In the genomic region with DNA sequence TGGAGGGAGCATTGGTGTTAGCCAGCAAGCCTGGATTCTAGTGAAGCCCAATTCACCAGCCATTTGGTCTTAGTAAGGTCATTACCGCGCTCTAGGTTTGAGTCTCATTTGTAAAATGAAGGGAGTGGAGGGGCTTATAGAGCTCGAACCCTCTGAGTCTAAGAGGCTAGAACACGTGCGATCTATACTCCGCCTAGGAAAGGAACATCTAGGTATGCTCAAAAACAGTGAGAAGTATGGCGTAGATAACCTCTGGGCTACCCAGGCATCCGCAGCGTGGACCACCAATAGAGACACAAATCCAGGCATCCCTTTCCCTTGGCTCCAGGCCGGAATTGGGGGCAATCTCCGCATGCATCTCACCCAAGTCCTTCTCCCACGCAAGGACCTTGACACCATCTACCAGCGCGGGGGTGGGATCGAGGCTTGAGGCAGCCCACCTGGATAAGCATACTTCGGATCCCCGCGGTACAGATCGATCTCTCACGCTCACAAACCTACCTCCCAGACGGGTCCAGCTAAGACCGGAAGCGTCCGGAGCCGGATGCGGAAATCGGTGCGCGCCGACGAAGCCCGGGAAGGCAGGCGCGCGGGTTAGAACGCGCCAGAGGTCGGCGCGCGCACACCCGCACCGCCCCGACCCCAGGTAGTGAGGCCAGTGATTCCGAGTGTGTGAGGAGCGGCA, we compare ENCODE assay signal across 8 cellular contexts. TPM values are rescaled to one million over a fixed set of nuclear protein-coding genes. Genes with fewer than 3 reads are reported as not detected.
A peak's percentile ranks its signal among the peaks of the same experiment; 100 is the strongest.
DNase-seq lines count a peak whose midpoint lies in the region; ATAC-seq and TF ChIP-seq lines count a peak whose summit lies in the region.

A gene (plus strand): TSS at position 556 of the 685 bp plus-strand sequence. CDS start 636 bp downstream, outside the sequence.

- H3K9me3 ChIP-seq in DND-41 (ENCODE audit: insufficient read depth, low read length, severe bottlenecking) (no peaks in the 10 kb centered on the region), HUES48 (ENCODE audit: control insufficient read depth, insufficient read depth, low read length) (no peaks in the 10 kb centered on the region), neural progenitor cell (ENCODE audit: low read depth) (no peaks in the 10 kb centered on the region), tibial nerve (no peaks in the 10 kb centered on the region)

- H3K27me3 ChIP-seq in DND-41 (ENCODE audit: insufficient read depth, low read length, poor library complexity) (no peaks in the 10 kb centered on the region), HUES48 (ENCODE audit: control insufficient read depth, insufficient read depth, low read length) (no peaks in the 10 kb centered on the region), neural progenitor cell (no peaks in the 10 kb centered on the region), tibial nerve (no peaks in the 10 kb centered on the region)

- peak within 1 kb of the TSS; percentile 82 for H3K27ac ChIP-seq in DND-41 (ENCODE audit: low read length)
- H3K27ac ChIP-seq in HUES48 (ENCODE audit: low read depth, low read length): peak within 1 kb of the TSS; percentile 79
- H3K27ac ChIP-seq in neural progenitor cell: peak within 1 kb of the TSS; percentile 97
- peak within 1 kb of the TSS; percentile 97 to 100 (median 98) for H3K27ac ChIP-seq in tibial nerve

- peak in 1 of 2 donors; percentile 2 for TF ChIP-seq EP300 in tibial nerve (IDR thresholded peaks at IDR 0.05)

- H3K36me3 ChIP-seq in DND-41 (ENCODE audit: insufficient read depth, low read length) (peaks cover 40% of the 10 kb centered on the region), HUES48 (ENCODE audit: control insufficient read depth, insufficient read depth, low read length) (peaks cover 31% of the 10 kb centered on the region), neural progenitor cell (no peaks in the 10 kb centered on the region), tibial nerve (peaks cover 0 to 42% (median 2%) of the 10 kb centered on the region in 3 donors)

- H3K4me3 ChIP-seq in DND-41 (ENCODE audit: low read depth in 1 of 2, low read length in 2 of 2): peak within 1 kb of the TSS; percentile 77 to 78
- H3K4me3 ChIP-seq in HUES48 (ENCODE audit: low read depth, low read length): peak within 1 kb of the TSS; percentile 92
- peak within 1 kb of the TSS; percentile 99 for H3K4me3 ChIP-seq in fibroblast of villous mesenchyme (ENCODE audit: low read depth, low read length)
- H3K4me3 ChIP-seq in neural progenitor cell: peak within 1 kb of the TSS; percentile 100
- peak within 1 kb of the TSS; percentile 67 to 95 (median 88) for H3K4me3 ChIP-seq in tibial nerve

- TF ChIP-seq CTCF in DND-41 (IDR thresholded peaks at IDR 0.05; ENCODE audit: borderline replicate concordance, extremely low read depth, low read length, poor library complexity, severe bottlenecking) (no peak), fibroblast of villous mesenchyme (IDR thresholded peaks at IDR 0.05; ENCODE audit: insufficient read depth, low read depth, low read length) (no peak), neural progenitor cell (IDR thresholded peaks at IDR 0.05) (no peak), tibial nerve (IDR thresholded peaks at IDR 0.05) (no peak)

- peaks cover 13% of the 10 kb centered on the region for H3K4me1 Mint-ChIP-seq in neural progenitor cell

- peaks cover 42% of the 10 kb centered on the region for H4K20me1 ChIP-seq in DND-41 (ENCODE audit: insufficient read depth, low read length)
- peaks cover 58% of the 10 kb centered on the region for H4K20me1 ChIP-seq in neural progenitor cell (ENCODE audit: low read depth)

- DNase-seq in DND-41: no peak
- peak; percentile 65 for DNase-seq in activated T-helper 9 cell treated with anti-CD3 and anti-CD28 coated beads, Interleukin-2, amount 50 U/mL, for 16 hours (ENCODE audit: low read depth)
- peak; percentile 80 for DNase-seq in fibroblast of villous mesenchyme (ENCODE audit: low read depth)
- peak; percentile 93 for DNase-seq in neural progenitor cell (ENCODE audit: low spot score)
- peak; percentile 51 to 65 for DNase-seq in tibial nerve (ENCODE audit: low spot score in 2 of 2)

- no peaks in the 10 kb centered on the region for H3K9me3 Mint-ChIP-seq in neural progenitor cell

- H3K4me2 ChIP-seq in DND-41 (ENCODE audit: insufficient read depth, low read length): peak within 1 kb of the TSS; percentile 92
- peak within 1 kb of the TSS; percentile 98 for H3K4me2 ChIP-seq in neural progenitor cell

- H3K9ac ChIP-seq in DND-41 (ENCODE audit: low read depth, low read length) (peak within 1 kb of the TSS; percentile 78), HUES48 (ENCODE audit: low read depth, low read length) (peak within 1 kb of the TSS; percentile 80), neural progenitor cell (peak within 1 kb of the TSS; percentile 97)

- H3K4me3 Mint-ChIP-seq in neural progenitor cell: no peak within 1 kb of the TSS

- peaks cover 56% of the 10 kb centered on the region for H3K4me1 ChIP-seq in DND-41 (ENCODE audit: insufficient read depth, low read length)
- peaks cover 24% of the 10 kb centered on the region for H3K4me1 ChIP-seq in HUES48 (ENCODE audit: control insufficient read depth, insufficient read depth, low read length)
- peaks cover 29% of the 10 kb centered on the region for H3K4me1 ChIP-seq in neural progenitor cell
- peaks cover 0 to 58% (median 35%) of the 10 kb centered on the region in 4 donors for H3K4me1 ChIP-seq in tibial nerve

- H3K79me2 ChIP-seq in DND-41 (ENCODE audit: insufficient read depth, low read length) (peaks cover 60% of the 10 kb centered on the region), neural progenitor cell (ENCODE audit: low read depth) (peaks cover 71% of the 10 kb centered on the region)

- H3K27ac Mint-ChIP-seq in neural progenitor cell: peak within 1 kb of the TSS; percentile 90

- peaks cover 25% of the 10 kb centered on the region for H3F3A ChIP-seq in neural progenitor cell (ENCODE audit: low read depth)

- 0 to 3% methylated on average over 17 to 44 of the region's 46 CpGs for WGBS in tibial nerve, 2 donors

- H3K27me3 Mint-ChIP-seq in neural progenitor cell (ENCODE audit: insufficient read depth, low read depth): peaks cover 5% of the 10 kb centered on the region

- peak within 1 kb of the TSS; percentile 97 for H2AFZ ChIP-seq in DND-41 (ENCODE audit: low read depth, low read length)
- peak within 1 kb of the TSS; percentile 78 for H2AFZ ChIP-seq in neural progenitor cell (replicated peaks)

- ATAC-seq in DND-41 (ENCODE audit: insufficient read depth, low read depth) (peak; percentile 72), GM21423 (IDR thresholded peaks at IDR 0.05; ENCODE audit: unreplicated experiment) (peak; percentile 48)

- peaks cover 23% of the 10 kb centered on the region for H3K36me3 Mint-ChIP-seq in neural progenitor cell

- TF ChIP-seq POLR2A in tibial nerve (IDR thresholded peaks at IDR 0.05): no peak

TF ChIP-seq in PFSK-1, 5 proteins besides CTCF, POLR2A, EP300 and RAD21:
- peak; percentile 86 for TF ChIP-seq POLR2AphosphoS5 (IDR thresholded peaks at IDR 0.05; ENCODE audit: low read depth, low read length)
- no peak for TF ChIP-seq FOXP2 (optimal IDR thresholded peaks at IDR 0.05; ENCODE audit: borderline replicate concordance, extremely low read depth, extremely low read length, insufficient read depth)
- TF ChIP-seq SIN3A (IDR thresholded peaks at IDR 0.05; ENCODE audit: borderline replicate concordance, insufficient read depth, low read length): 0 out of 2 replicates have a peak, but pooled peaks have one; percentile 45
- peak; percentile 27; the same call in 1 of the 2 replicates for TF ChIP-seq TAF1 (IDR thresholded peaks at IDR 0.05; ENCODE audit: borderline replicate concordance, insufficient read depth, low read length)
- TF ChIP-seq, protein P1, sequence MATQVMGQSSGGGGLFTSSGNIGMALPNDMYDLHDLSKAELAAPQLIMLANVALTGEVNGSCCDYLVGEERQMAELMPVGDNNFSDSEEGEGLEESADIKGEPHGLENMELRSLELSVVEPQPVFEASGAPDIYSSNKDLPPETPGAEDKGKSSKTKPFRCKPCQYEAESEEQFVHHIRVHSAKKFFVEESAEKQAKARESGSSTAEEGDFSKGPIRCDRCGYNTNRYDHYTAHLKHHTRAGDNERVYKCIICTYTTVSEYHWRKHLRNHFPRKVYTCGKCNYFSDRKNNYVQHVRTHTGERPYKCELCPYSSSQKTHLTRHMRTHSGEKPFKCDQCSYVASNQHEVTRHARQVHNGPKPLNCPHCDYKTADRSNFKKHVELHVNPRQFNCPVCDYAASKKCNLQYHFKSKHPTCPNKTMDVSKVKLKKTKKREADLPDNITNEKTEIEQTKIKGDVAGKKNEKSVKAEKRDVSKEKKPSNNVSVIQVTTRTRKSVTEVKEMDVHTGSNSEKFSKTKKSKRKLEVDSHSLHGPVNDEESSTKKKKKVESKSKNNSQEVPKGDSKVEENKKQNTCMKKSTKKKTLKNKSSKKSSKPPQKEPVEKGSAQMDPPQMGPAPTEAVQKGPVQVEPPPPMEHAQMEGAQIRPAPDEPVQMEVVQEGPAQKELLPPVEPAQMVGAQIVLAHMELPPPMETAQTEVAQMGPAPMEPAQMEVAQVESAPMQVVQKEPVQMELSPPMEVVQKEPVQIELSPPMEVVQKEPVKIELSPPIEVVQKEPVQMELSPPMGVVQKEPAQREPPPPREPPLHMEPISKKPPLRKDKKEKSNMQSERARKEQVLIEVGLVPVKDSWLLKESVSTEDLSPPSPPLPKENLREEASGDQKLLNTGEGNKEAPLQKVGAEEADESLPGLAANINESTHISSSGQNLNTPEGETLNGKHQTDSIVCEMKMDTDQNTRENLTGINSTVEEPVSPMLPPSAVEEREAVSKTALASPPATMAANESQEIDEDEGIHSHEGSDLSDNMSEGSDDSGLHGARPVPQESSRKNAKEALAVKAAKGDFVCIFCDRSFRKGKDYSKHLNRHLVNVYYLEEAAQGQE (IDR thresholded peaks at IDR 0.05; ENCODE audit: insufficient read depth in 1 of 2, low read depth in 2 of 2, low read length in 2 of 2): no peak

RNA-seq across cellular contexts. Expression of the gene that starts here (rescaled TPM):
- polyA plus RNA-seq in PFSK-1 (2012; ENCODE audit: insufficient read length, low read depth): 24.8 TPM
- 9.0 and 12.5 TPM in 2 replicates for total RNA-seq in fibroblast of villous mesenchyme
- total RNA-seq in neural progenitor cell (ENCODE audit: low replicate concordance): 21.4 and 26.5 TPM in 2 replicates
- total RNA-seq in tibial nerve: 10 to 100 TPM; 36.5 to 50.1 (median 46.0) TPM
